15 cellular contexts compared by ENCODE assay signal in genomic region chr1:167083871-167084270, GRCh38. TPM values are rescaled to one million over a fixed set of nuclear protein-coding genes. Genes with fewer than 3 reads are reported as not detected.
DNase-seq lines count a peak whose midpoint lies in the region; ATAC-seq and TF ChIP-seq lines count a peak whose summit lies in the region.
"Had no signal": no experiment of that assay in that cellular context is flagged by ENCODE, and none has a peak within 500 bp of the region (broad histone marks: within the 10 kb centered on the region; RNA-seq: fewer than 3 reads in every experiment).

No MANE protein-coding gene starts in this region.

- TF ChIP-seq CTCF in right atrium auricular region (IDR thresholded peaks at IDR 0.05) (no peak), WERI-Rb-1 (IDR thresholded peaks at IDR 0.05; ENCODE audit: low read depth, low read length) (no peak), GM13977 (IDR thresholded peaks at IDR 0.05; ENCODE audit: extremely low read depth, insufficient read depth, missing control alignments) (no peak)

- in situ Hi-C loops in GM13977 (cut with MboI; ENCODE audit: low pct_unique_long_range_greater_than_20kb, low sequenced_read_pairs, unreplicated experiment), result no loop called here

- no peak overlapping the region for H3K27ac Mint-ChIP-seq in activated CD4-positive, alpha-beta T cell treated with anti-CD3 and anti-CD28 coated beads, Interleukin-2, amount 10 ng/mL, durations not matched to agents 24 days and 14 days
- H3K27ac Mint-ChIP-seq: B cell; CD4-positive, alpha-beta T cell had no signal

- H3K4me1 ChIP-seq in right atrium auricular region (peaks cover 0 to 17% of the 10 kb centered on the region in 2 donors), mucosa of rectum (ENCODE audit: control insufficient read depth in 2 of 2, insufficient read depth in 2 of 2, low read length in 2 of 2) (peaks cover 57 to 87% of the 10 kb centered on the region in 2 donors)

- ATAC-seq in left ventricle myocardium superior, result no peak

- H3K9me3 Mint-ChIP-seq in activated CD4-positive, alpha-beta T cell treated with anti-CD3 and anti-CD28 coated beads, Interleukin-2, amount 10 ng/mL, durations not matched to agents 24 days and 14 days, result no peaks in the 10 kb centered on the region
- H3K9me3 Mint-ChIP-seq: CD4-positive, alpha-beta T cell had no signal

- H3K4me3 ChIP-seq in right atrium auricular region (no peak overlapping the region), WERI-Rb-1 (ENCODE audit: low read depth, low read length) (no peak overlapping the region), mucosa of rectum (ENCODE audit: low read length in 2 of 2) (peak overlapping the region in 1 of 2 donors; percentile 48)
- H3K4me3 ChIP-seq: GM12878, GM23248 had no signal

- no peaks in the 10 kb centered on the region for H3K27me3 ChIP-seq in right atrium auricular region
- H3K27me3 ChIP-seq in WERI-Rb-1 (ENCODE audit: insufficient read depth, low read depth, severe bottlenecking), result no peaks in the 10 kb centered on the region
- H3K27me3 ChIP-seq in mucosa of rectum (ENCODE audit: control insufficient read depth in 2 of 2, insufficient read depth in 2 of 2, low read length in 2 of 2), result peaks cover 0 to 3% of the 10 kb centered on the region in 2 donors

- H3K36me3 Mint-ChIP-seq in activated CD4-positive, alpha-beta T cell treated with anti-CD3 and anti-CD28 coated beads, Interleukin-2, amount 10 ng/mL, durations not matched to agents 24 days and 14 days (ENCODE audit: low read depth), result no peaks in the 10 kb centered on the region

- no peaks in the 10 kb centered on the region for H3K4me1 Mint-ChIP-seq in activated CD4-positive, alpha-beta T cell treated with anti-CD3 and anti-CD28 coated beads, Interleukin-2, amount 10 ng/mL, durations not matched to agents 24 days and 14 days
- H3K4me1 Mint-ChIP-seq: B cell had no signal

- H3K4me3 Mint-ChIP-seq in activated CD4-positive, alpha-beta T cell treated with anti-CD3 and anti-CD28 coated beads, Interleukin-2, amount 10 ng/mL, durations not matched to agents 24 days and 14 days, result no peak overlapping the region
- H3K4me3 Mint-ChIP-seq: B cell; CD4-positive, alpha-beta T cell had no signal

- H3K9me3 ChIP-seq in right atrium auricular region (no peaks in the 10 kb centered on the region), WERI-Rb-1 (ENCODE audit: severe bottlenecking) (no peaks in the 10 kb centered on the region), mucosa of rectum (ENCODE audit: control insufficient read depth in 2 of 2, low read length in 2 of 2) (no peaks in the 10 kb centered on the region)

- peaks cover 12% of the 10 kb centered on the region for H3K27me3 Mint-ChIP-seq in activated CD4-positive, alpha-beta T cell treated with anti-CD3 and anti-CD28 coated beads, Interleukin-2, amount 10 ng/mL, durations not matched to agents 24 days and 14 days
- H3K27me3 Mint-ChIP-seq: CD4-positive, alpha-beta T cell had no signal

- H3K36me3 ChIP-seq in right atrium auricular region (no peaks in the 10 kb centered on the region), WERI-Rb-1 (no peaks in the 10 kb centered on the region), mucosa of rectum (ENCODE audit: control insufficient read depth in 2 of 2, insufficient read depth in 2 of 2, low read length in 2 of 2) (peaks cover 0 to 11% of the 10 kb centered on the region in 2 donors)

- H3K9ac ChIP-seq in mucosa of rectum (ENCODE audit: low read depth in 1 of 2, low read length in 2 of 2), result peak overlapping the region; percentile 73 to 80
- H3K9ac ChIP-seq: GM23248 had no signal

- DNase-seq in right atrium auricular region (ENCODE audit: low spot score) (no peak), left ventricle myocardium superior (no peak), WERI-Rb-1 (peak; percentile 62), GM13977 (ENCODE audit: low spot score) (no peak), foreskin melanocyte (no peak)
- DNase-seq in activated CD4-positive, alpha-beta T cell treated with anti-CD3 and anti-CD28 coated beads, Interleukin-2, amount 10 ng/mL, durations not matched to agents 24 days and 14 days, result no peak
- DNase-seq: C1 segment of cervical spinal cord; CD4-positive, alpha-beta T cell; DMS 273 treated with DMSO at 0.1 percent for 48 hours; GM23248 had no signal

- peak overlapping the region; percentile 46 to 74 for H3K27ac ChIP-seq in right atrium auricular region
- H3K27ac ChIP-seq in WERI-Rb-1, result no peak overlapping the region
- peak overlapping the region; percentile 96 to 99 for H3K27ac ChIP-seq in mucosa of rectum (ENCODE audit: low read depth in 2 of 2, low read length in 2 of 2)
- H3K27ac ChIP-seq: GM23248 had no signal

- intact Hi-C loops in left ventricle myocardium superior (cut with micrococcal nuclease), result no loop called here
- intact Hi-C loops in activated CD4-positive, alpha-beta T cell treated with anti-CD3 and anti-CD28 coated beads, Interleukin-2, amount 10 ng/mL, durations not matched to agents 24 days and 14 days (cut with micrococcal nuclease), result no loop called here

RNA-seq across cellular contexts. Expression of gene GPA33, which starts 6.3 kb away (rescaled TPM):
- total RNA-seq in right atrium auricular region (1 to 10 TPM in 1 of 2 donors, not detected in 1; 1.5 TPM), left ventricle myocardium superior (0.07 TPM)
- 0.12 TPM in 1 of 2 replicates, not detected in the other for total RNA-seq in activated CD4-positive, alpha-beta T cell treated with anti-CD3 and anti-CD28 coated beads, Interleukin-2, amount 10 ng/mL, durations not matched to agents 24 days and 14 days
- total RNA-seq: Calu3, Daoy, GM23248 had no signal

RNA-seq across cellular contexts. Expression of gene STYXL2, which starts 10.0 kb away (rescaled TPM):
- total RNA-seq in right atrium auricular region (100 to 1,000 TPM in 1 of 2 donors, 10 to 100 TPM in 1; 60.2 to 148 TPM), left ventricle myocardium superior (121 TPM)
- not detected in 2 replicates for total RNA-seq in activated CD4-positive, alpha-beta T cell treated with anti-CD3 and anti-CD28 coated beads, Interleukin-2, amount 10 ng/mL, durations not matched to agents 24 days and 14 days
- total RNA-seq: B cell; Calu3; CD4-positive, alpha-beta T cell; Daoy; GM23248 had no signal

Comparison
In these comparisons a context has a peak if more than half of its experiments do, and no peak if none do; other contexts are left out.
1. RNA of gene STYXL2, which starts 10.0 kb away (total RNA-seq): 60.2 to 148 TPM in right atrium auricular region and 121 TPM in left ventricle myocardium superior (single experiment); not detected in activated CD4-positive, alpha-beta T cell treated with anti-CD3 and anti-CD28 coated beads, Interleukin-2, amount 10 ng/mL, durations not matched to agents 24 days and 14 days; every median in the first group is over 10 times any median in the second.